25 cellular contexts compared by ENCODE assay signal in genomic region chr3:47568901-47569300, GRCh38. TPM values are rescaled to one million over a fixed set of nuclear protein-coding genes. Genes with fewer than 3 reads are reported as not detected.
"Had no signal": no experiment of that assay in that cellular context is flagged by ENCODE, and none has a peak within 500 bp of the region (broad histone marks: within the 10 kb centered on the region; RNA-seq: fewer than 3 reads in every experiment).

No MANE protein-coding gene starts in this region.

- H2AFZ ChIP-seq: hepatocyte had no signal

- H3K4me3 ChIP-seq: coronary artery, dorsolateral prefrontal cortex, esophagus muscularis mucosa, gastroesophageal sphincter, heart left ventricle, hepatocyte, left ventricle myocardium inferior, lower lobe of right lung had no signal

- H3K27me3 ChIP-seq: dorsolateral prefrontal cortex, esophagus muscularis mucosa, gastroesophageal sphincter, heart left ventricle had no signal

- H3K4me1 ChIP-seq: esophagus muscularis mucosa, foreskin keratinocyte, gastroesophageal sphincter, lower lobe of right lung had no signal

- ATAC-seq: foreskin keratinocyte, gastroesophageal sphincter, heart left ventricle, left colon, left lobe of liver, lower lobe of right lung had no signal

- DNase-seq: dermis blood vessel endothelial cell; dorsolateral prefrontal cortex; effector CD4-positive, alpha-beta T cell; effector memory CD4-positive, alpha-beta T cell; foreskin keratinocyte; heart left ventricle; hypothalamus; immature natural killer cell; islet precursor cell; kidney; kidney glomerular epithelial cell; left colon; left ventricle myocardium inferior; lower lobe of right lung; mesenchymal stem cell; midbrain had no signal

- H3K79me2 ChIP-seq: hepatocyte had no signal

- FAIRE-seq: colon, endothelial cell of umbilical vein, frontal cortex, kidney had no signal

- H3K9me3 ChIP-seq: esophagus muscularis mucosa, gastroesophageal sphincter, heart left ventricle, left ventricle myocardium inferior, lower lobe of right lung had no signal

- H3K36me3 ChIP-seq: esophagus muscularis mucosa, gastroesophageal sphincter, heart left ventricle, left ventricle myocardium inferior, lower lobe of right lung had no signal

- H3K4me2 ChIP-seq: hepatocyte had no signal

- H3K27ac ChIP-seq: coronary artery, dorsolateral prefrontal cortex, esophagus muscularis mucosa, foreskin keratinocyte, gastroesophageal sphincter, heart left ventricle, hepatocyte, left ventricle myocardium inferior, lower lobe of right lung had no signal

RNA-seq across cellular contexts. Expression of gene CSPG5, which starts 9.8 kb away (rescaled TPM):
- polyA plus RNA-seq: fibroblast of lung, immature natural killer cell had no signal
